Comparison of ENCODE assay signal across 23 cellular contexts in genomic region chr9:78599939-78600338, GRCh38.
"Had no signal": no experiment of that assay in that cellular context is flagged by ENCODE, and none has a peak within 500 bp of the region (broad histone marks: within the 10 kb centered on the region; RNA-seq: fewer than 3 reads in every experiment).

No MANE protein-coding gene starts in this region.

- H3K4me1 ChIP-seq: colonic mucosa, gastrocnemius medialis, heart right ventricle, left lung, lower lobe of right lung had no signal

- H3K27ac ChIP-seq: colonic mucosa, epithelial cell of prostate, esophagus squamous epithelium, gastrocnemius medialis, heart right ventricle, left lung, lower lobe of right lung had no signal

- H3K36me3 ChIP-seq: colonic mucosa, esophagus squamous epithelium, gastrocnemius medialis, heart right ventricle, left lung, lower lobe of right lung had no signal

- DNase-seq: colonic mucosa; cortex of kidney; effector CD8-positive, alpha-beta T cell; effector memory CD8-positive, alpha-beta T cell; endodermal cell; erythroblast; esophagus squamous epithelium; foreskin fibroblast; foreskin melanocyte; gastrocnemius medialis; glutamatergic neuron; head of caudate nucleus; heart right ventricle; hippocampal formation; left cardiac atrium; left lung; left ventricle myocardium superior; lower lobe of right lung; mesenchymal stem cell; mucosa of descending colon; naive B cell had no signal

- ATAC-seq: effector memory CD8-positive, alpha-beta T cell; esophagus mucosa; gastrocnemius medialis; heart right ventricle; left cardiac atrium; left lung; left ventricle myocardium superior; lower lobe of right lung; mucosa of descending colon had no signal

- H3K9me3 ChIP-seq: colonic mucosa, esophagus squamous epithelium, gastrocnemius medialis, heart right ventricle, left lung, lower lobe of right lung, mucosa of descending colon had no signal

- H3K27me3 ChIP-seq: colonic mucosa, gastrocnemius medialis had no signal

- H3K4me3 ChIP-seq: colonic mucosa, esophagus squamous epithelium, gastrocnemius medialis, heart right ventricle, left lung, lower lobe of right lung, mucosa of descending colon had no signal
